Comparison of ENCODE assay signal across 10 cellular contexts in genomic region chr14:50530358-50530757, GRCh38. TPM values are rescaled to one million over a fixed set of nuclear protein-coding genes. Genes with fewer than 3 reads are reported as not detected.
A peak's percentile ranks its signal among the peaks of the same experiment; 100 is the strongest.
DNase-seq lines count a peak whose midpoint lies in the region; ATAC-seq and TF ChIP-seq lines count a peak whose summit lies in the region.
"Had no signal": no experiment of that assay in that cellular context is flagged by ENCODE, and none has a peak within 500 bp of the region (broad histone marks: within the 10 kb centered on the region; RNA-seq: fewer than 3 reads in every experiment).

No MANE protein-coding gene starts in this region.

- TF ChIP-seq EP300 in tibial nerve (IDR thresholded peaks at IDR 0.05) = no peak

- H3K4me1 ChIP-seq in tibial nerve = peaks cover 0 to 67% (median 19%) of the 10 kb centered on the region in 4 donors

- WGBS in tibial nerve, 2 donors = 14 to 21% methylated on average over 1 of the region's 1 CpG

- H3K36me3 ChIP-seq in tibial nerve = no peaks in the 10 kb centered on the region

- POLR2A ChIA-PET in activated naive CD8-positive, alpha-beta T cell treated with anti-CD3 and anti-CD28 coated beads, Interleukin-2, amount 10 ng/mL, durations not matched to agents 7 days and 5 days (lab: Charles Lee) = no interaction called here

- no peak overlapping the region for H3K27ac Mint-ChIP-seq in activated naive CD4-positive, alpha-beta T cell treated with anti-CD3 and anti-CD28 coated beads, Interleukin-2, amount 10 ng/mL, durations not matched to agents 7 days and 5 days
- H3K27ac Mint-ChIP-seq in activated naive CD8-positive, alpha-beta T cell treated with anti-CD3 and anti-CD28 coated beads, Interleukin-2, amount 10 ng/mL, durations not matched to agents 7 days and 5 days = no peak overlapping the region

- CTCF ChIA-PET in activated naive CD4-positive, alpha-beta T cell treated with anti-CD3 and anti-CD28 coated beads, Interleukin-2, amount 10 ng/mL, durations not matched to agents 7 days and 5 days (lab: Charles Lee) = interaction anchor here (0.7 to 2.5 kb wide), 5 partner anchors 188 to 330 kb away, joined by 3 to 16 read pairs (median 3); no protein-coding TSS in a partner anchor

- H3K27ac ChIP-seq in tibial nerve = peak overlapping the region in 2 of 4 donors; percentile 94 to 97

- no peaks in the 10 kb centered on the region for H3K9me3 Mint-ChIP-seq in activated naive CD4-positive, alpha-beta T cell treated with anti-CD3 and anti-CD28 coated beads, Interleukin-2, amount 10 ng/mL, durations not matched to agents 7 days and 5 days
- no peaks in the 10 kb centered on the region for H3K9me3 Mint-ChIP-seq in activated naive CD8-positive, alpha-beta T cell treated with anti-CD3 and anti-CD28 coated beads, Interleukin-2, amount 10 ng/mL, durations not matched to agents 7 days and 5 days

- no peak for DNase-seq in activated naive CD4-positive, alpha-beta T cell treated with anti-CD3 and anti-CD28 coated beads, Interleukin-2, amount 10 ng/mL, durations not matched to agents 7 days and 5 days
- no peak for DNase-seq in activated naive CD4-positive, alpha-beta T cell treated with anti-CD3 and anti-CD28 coated beads, Interleukin-2, amount 50 U/mL, for 16 hours
- no peak for DNase-seq in activated naive CD8-positive, alpha-beta T cell treated with anti-CD3 and anti-CD28 coated beads, Interleukin-2, amount 10 ng/mL, durations not matched to agents 7 days and 5 days
- DNase-seq in iris pigment epithelial cell (ENCODE audit: low read depth) (peak; percentile 63), tibial nerve (ENCODE audit: low spot score in 2 of 2) (no peak), mucosa of gallbladder (ENCODE audit: low spot score) (no peak)
- no peak for DNase-seq in activated CD4-positive, alpha-beta T cell treated with anti-CD3 and anti-CD28 coated beads, Interleukin-2, amount 50 U/mL, for 4 hours
- DNase-seq: amygdala, DMS53 had no signal

- ATAC-seq in activated naive CD8-positive, alpha-beta T cell treated with anti-CD3 and anti-CD28 coated beads, Interleukin-2, amount 10 ng/mL, durations not matched to agents 7 days and 5 days (ENCODE audit: low read depth) = no peak
- ATAC-seq in HG02798 (IDR thresholded peaks at IDR 0.05; ENCODE audit: poor library complexity, unreplicated experiment) = no peak

- peaks cover 42% of the 10 kb centered on the region for H3K4me1 Mint-ChIP-seq in activated naive CD4-positive, alpha-beta T cell treated with anti-CD3 and anti-CD28 coated beads, Interleukin-2, amount 10 ng/mL, durations not matched to agents 7 days and 5 days
- H3K4me1 Mint-ChIP-seq in activated naive CD8-positive, alpha-beta T cell treated with anti-CD3 and anti-CD28 coated beads, Interleukin-2, amount 10 ng/mL, durations not matched to agents 7 days and 5 days = peaks cover 33% of the 10 kb centered on the region

- H3K27me3 Mint-ChIP-seq in activated naive CD4-positive, alpha-beta T cell treated with anti-CD3 and anti-CD28 coated beads, Interleukin-2, amount 10 ng/mL, durations not matched to agents 7 days and 5 days = peaks cover 4% of the 10 kb centered on the region
- H3K27me3 Mint-ChIP-seq in activated naive CD8-positive, alpha-beta T cell treated with anti-CD3 and anti-CD28 coated beads, Interleukin-2, amount 10 ng/mL, durations not matched to agents 7 days and 5 days = no peaks in the 10 kb centered on the region

- H3K36me3 Mint-ChIP-seq in activated naive CD4-positive, alpha-beta T cell treated with anti-CD3 and anti-CD28 coated beads, Interleukin-2, amount 10 ng/mL, durations not matched to agents 7 days and 5 days = peaks cover 14% of the 10 kb centered on the region
- H3K36me3 Mint-ChIP-seq in activated naive CD8-positive, alpha-beta T cell treated with anti-CD3 and anti-CD28 coated beads, Interleukin-2, amount 10 ng/mL, durations not matched to agents 7 days and 5 days = peaks cover 6% of the 10 kb centered on the region

- no peak for TF ChIP-seq POLR2A in tibial nerve (IDR thresholded peaks at IDR 0.05)

- H3K4me3 ChIP-seq in tibial nerve = peak overlapping the region in 3 of 4 donors; percentile 67 to 95 (median 88)

- H3K27me3 ChIP-seq in tibial nerve = no peaks in the 10 kb centered on the region

- no peak for TF ChIP-seq CTCF in tibial nerve (IDR thresholded peaks at IDR 0.05)

- peak overlapping the region; percentile 89 for H3K4me3 Mint-ChIP-seq in activated naive CD4-positive, alpha-beta T cell treated with anti-CD3 and anti-CD28 coated beads, Interleukin-2, amount 10 ng/mL, durations not matched to agents 7 days and 5 days
- peak overlapping the region; percentile 92 for H3K4me3 Mint-ChIP-seq in activated naive CD8-positive, alpha-beta T cell treated with anti-CD3 and anti-CD28 coated beads, Interleukin-2, amount 10 ng/mL, durations not matched to agents 7 days and 5 days

- H3K9me3 ChIP-seq in tibial nerve = no peaks in the 10 kb centered on the region

RNA-seq across cellular contexts. Expression of gene MAP4K5, which starts 2.0 kb away (rescaled TPM):
- total RNA-seq in activated naive CD8-positive, alpha-beta T cell treated with anti-CD3 and anti-CD28 coated beads, Interleukin-2, amount 10 ng/mL, durations not matched to agents 7 days and 5 days = 10 to 100 TPM; 40.1 to 46.1 TPM
- 100 to 1,000 TPM; 216 to 288 (median 279) TPM for total RNA-seq in tibial nerve
- 50.9 TPM for total RNA-seq in mucosa of gallbladder

RNA-seq across cellular contexts. Expression of gene ATL1, which starts 29.6 kb away (rescaled TPM):
- 1 to 10 TPM; 1.5 TPM for total RNA-seq in activated naive CD8-positive, alpha-beta T cell treated with anti-CD3 and anti-CD28 coated beads, Interleukin-2, amount 10 ng/mL, durations not matched to agents 7 days and 5 days
- 10 to 100 TPM; 13.5 to 34.7 (median 23.3) TPM for total RNA-seq in tibial nerve
- total RNA-seq in mucosa of gallbladder = 7.2 TPM
